In genomic region chr11:35902961-35903360, GRCh38 we compare ENCODE assay signal across 36 cellular contexts. TPM values are rescaled to one million over a fixed set of nuclear protein-coding genes. Genes with fewer than 3 reads are reported as not detected.
"Had no signal": no experiment of that assay in that cellular context is flagged by ENCODE, and none has a peak within 500 bp of the region (broad histone marks: within the 10 kb centered on the region; RNA-seq: fewer than 3 reads in every experiment).

No MANE protein-coding gene starts in this region.

- FAIRE-seq: astrocyte, TTC549 had no signal

- H3K27ac ChIP-seq: adrenal gland, body of pancreas, brain microvascular endothelial cell, breast epithelium, VCaP had no signal

- H3K27me3 ChIP-seq: adrenal gland, body of pancreas, brain microvascular endothelial cell, breast epithelium had no signal

- H3K4me3 ChIP-seq: adrenal gland, body of pancreas, breast epithelium had no signal

- H3K36me3 ChIP-seq: adrenal gland, brain microvascular endothelial cell, breast epithelium had no signal

- H3K27ac Mint-ChIP-seq: activated CD4-positive, alpha-beta memory T cell treated with anti-CD3 and anti-CD28 coated beads, Interleukin-2, amount 10 ng/mL, durations not matched to agents 7 days and 5 days; activated CD4-positive, alpha-beta T cell treated with anti-CD3 and anti-CD28 coated beads for 36 hours; activated CD4-positive, alpha-beta T cell treated with anti-CD3 and anti-CD28 coated beads, Interleukin-2, amount 10 ng/mL, durations not matched to agents 7 days and 5 days; activated CD8-positive, alpha-beta memory T cell treated with anti-CD3 and anti-CD28 coated beads, Interleukin-2, amount 10 ng/mL, durations not matched to agents 7 days and 5 days; activated CD8-positive, alpha-beta T cell treated with anti-CD3 and anti-CD28 coated beads, Interleukin-2, amount 10 ng/mL, durations not matched to agents 7 days and 5 days; activated naive CD4-positive, alpha-beta T cell treated with anti-CD3 and anti-CD28 coated beads for 36 hours; activated naive CD4-positive, alpha-beta T cell treated with anti-CD3 and anti-CD28 coated beads, Interleukin-2, amount 50 U/mL, for 72 hours; activated naive CD8-positive, alpha-beta T cell treated with anti-CD3 and anti-CD28 coated beads for 36 hours; activated T-cell treated with anti-CD3 and anti-CD28 coated beads, Interleukin-2, amount 50 U/mL, for 24 hours; activated T-helper 2 cell treated with anti-CD3 and anti-CD28 coated beads, Interferon-gamma antibody, Interleukin-2, Interleukin-4, amounts not matched to agents 10 μg/mL and 5 μg/mL and 100 μg/mL, durations not matched to agents 14 hours and 24 hours and 36 hours; T-helper 1 cell treated with Interleukin-12 subunit alpha and Interleukin-12 subunit beta and Interleukin-4 antibody, amounts not matched to agents 30 μg/mL and 1 μg/mL, for 36 hours; T-helper 2 cell treated with Interferon-gamma antibody and Interleukin-4, amounts not matched to agents 5 μg/mL and 100 μg/mL, for 36 hours had no signal

- H3K9me3 ChIP-seq: body of pancreas had no signal

- DNase-seq: activated CD4-positive, alpha-beta memory T cell treated with anti-CD3 and anti-CD28 coated beads, Interleukin-2, amount 10 ng/mL, durations not matched to agents 7 days and 5 days; activated CD4-positive, alpha-beta T cell treated with anti-CD3 and anti-CD28 coated beads for 1 hour; activated CD4-positive, alpha-beta T cell treated with anti-CD3 and anti-CD28 coated beads for 36 hours; activated CD4-positive, alpha-beta T cell treated with anti-CD3 and anti-CD28 coated beads for 48 hours; activated CD4-positive, alpha-beta T cell treated with anti-CD3 and anti-CD28 coated beads, Interleukin-2, amount 10 ng/mL, durations not matched to agents 7 days and 5 days; activated CD4-positive, alpha-beta T cell treated with anti-CD3 and anti-CD28 coated beads, Interleukin-2, amount 50 U/mL, for 48 hours; activated CD4-positive, CD25-positive, alpha-beta regulatory T cell; activated CD8-positive, alpha-beta memory T cell treated with anti-CD3 and anti-CD28 coated beads for 24 hours; activated CD8-positive, alpha-beta memory T cell treated with anti-CD3 and anti-CD28 coated beads, Interleukin-2, amount 10 ng/mL, durations not matched to agents 7 days and 5 days; activated CD8-positive, alpha-beta memory T cell treated with anti-CD3 and anti-CD28 coated beads, Interleukin-2, amount 50 U/mL, for 48 hours; activated CD8-positive, alpha-beta T cell treated with anti-CD3 and anti-CD28 coated beads, Interleukin-2, amount 10 ng/mL, durations not matched to agents 7 days and 5 days; activated effector memory CD4-positive, alpha-beta T cell treated with Interleukin-2 at 50 U/mL for 16 hours; activated gamma-delta T cell treated with Interleukin-2 at 50 U/mL for 16 hours; activated naive CD4-positive, alpha-beta T cell; activated naive CD4-positive, alpha-beta T cell treated with anti-CD3 and anti-CD28 coated beads for 36 hours; activated naive CD4-positive, alpha-beta T cell treated with anti-CD3 and anti-CD28 coated beads, Interleukin-2, amount 50 U/mL, for 16 hours; activated naive CD8-positive, alpha-beta T cell treated with anti-CD3 and anti-CD28 coated beads for 36 hours; activated T-cell treated with anti-CD3 and anti-CD28 coated beads, Interleukin-2, amount 50 U/mL, for 24 hours; activated T-cell treated with anti-CD3 and anti-CD28 coated beads, Interleukin-2, amount 50 U/mL, for 48 hours; adrenal gland; amniotic stem cell; aorta; body of pancreas; brain microvascular endothelial cell; central memory CD4-positive, alpha-beta T cell; T-helper 2 cell; T-helper 9 cell had no signal

- ATAC-seq: activated CD4-positive, alpha-beta T cell treated with anti-CD3 and anti-CD28 coated beads for 36 hours; activated CD4-positive, CD25-positive, alpha-beta regulatory T cell treated with anti-CD3 and anti-CD28 coated beads, Interleukin-2, amount 50 U/mL, for 24 hours; activated CD8-positive, alpha-beta memory T cell treated with anti-CD3 and anti-CD28 coated beads, Interleukin-2, amount 10 ng/mL, durations not matched to agents 7 days and 5 days; activated CD8-positive, alpha-beta T cell treated with anti-CD3 and anti-CD28 coated beads, Interleukin-2, amount 10 ng/mL, durations not matched to agents 7 days and 5 days; activated naive CD4-positive, alpha-beta T cell treated with anti-CD3 and anti-CD28 coated beads, Interleukin-2, amount 50 U/mL, for 72 hours; body of pancreas had no signal

- H3K36me3 Mint-ChIP-seq: activated CD8-positive, alpha-beta memory T cell treated with anti-CD3 and anti-CD28 coated beads, Interleukin-2, amount 10 ng/mL, durations not matched to agents 7 days and 5 days had no signal

- H3K4me3 Mint-ChIP-seq: activated CD4-positive, alpha-beta memory T cell treated with anti-CD3 and anti-CD28 coated beads, Interleukin-2, amount 10 ng/mL, durations not matched to agents 7 days and 5 days; activated CD4-positive, alpha-beta T cell treated with anti-CD3 and anti-CD28 coated beads for 36 hours; activated CD4-positive, alpha-beta T cell treated with anti-CD3 and anti-CD28 coated beads, Interleukin-2, amount 10 ng/mL, durations not matched to agents 7 days and 5 days; activated CD8-positive, alpha-beta memory T cell treated with anti-CD3 and anti-CD28 coated beads, Interleukin-2, amount 10 ng/mL, durations not matched to agents 7 days and 5 days; activated CD8-positive, alpha-beta T cell treated with anti-CD3 and anti-CD28 coated beads, Interleukin-2, amount 10 ng/mL, durations not matched to agents 7 days and 5 days; activated naive CD4-positive, alpha-beta T cell treated with anti-CD3 and anti-CD28 coated beads for 36 hours; activated naive CD8-positive, alpha-beta T cell treated with anti-CD3 and anti-CD28 coated beads for 36 hours; activated T-cell treated with anti-CD3 and anti-CD28 coated beads, Interleukin-2, amount 50 U/mL, for 24 hours; T-helper 1 cell treated with Interleukin-12 subunit alpha and Interleukin-12 subunit beta and Interleukin-4 antibody, amounts not matched to agents 30 μg/mL and 1 μg/mL, for 36 hours; T-helper 2 cell treated with Interferon-gamma antibody and Interleukin-4, amounts not matched to agents 5 μg/mL and 100 μg/mL, for 36 hours had no signal

- H3K4me1 Mint-ChIP-seq: activated CD4-positive, alpha-beta T cell treated with anti-CD3 and anti-CD28 coated beads for 36 hours had no signal

- H3K4me1 ChIP-seq: breast epithelium had no signal

RNA-seq across cellular contexts. Expression of gene LDLRAD3, which starts 40.9 kb away (rescaled TPM):
- total RNA-seq: activated CD4-positive, alpha-beta memory T cell treated with anti-CD3 and anti-CD28 coated beads, Interleukin-2, amount 10 ng/mL, durations not matched to agents 7 days and 5 days; activated CD8-positive, alpha-beta memory T cell treated with anti-CD3 and anti-CD28 coated beads, Interleukin-2, amount 10 ng/mL, durations not matched to agents 7 days and 5 days had no signal
